Comparison of ENCODE assay signal across 8 cellular contexts in the genomic region with DNA sequence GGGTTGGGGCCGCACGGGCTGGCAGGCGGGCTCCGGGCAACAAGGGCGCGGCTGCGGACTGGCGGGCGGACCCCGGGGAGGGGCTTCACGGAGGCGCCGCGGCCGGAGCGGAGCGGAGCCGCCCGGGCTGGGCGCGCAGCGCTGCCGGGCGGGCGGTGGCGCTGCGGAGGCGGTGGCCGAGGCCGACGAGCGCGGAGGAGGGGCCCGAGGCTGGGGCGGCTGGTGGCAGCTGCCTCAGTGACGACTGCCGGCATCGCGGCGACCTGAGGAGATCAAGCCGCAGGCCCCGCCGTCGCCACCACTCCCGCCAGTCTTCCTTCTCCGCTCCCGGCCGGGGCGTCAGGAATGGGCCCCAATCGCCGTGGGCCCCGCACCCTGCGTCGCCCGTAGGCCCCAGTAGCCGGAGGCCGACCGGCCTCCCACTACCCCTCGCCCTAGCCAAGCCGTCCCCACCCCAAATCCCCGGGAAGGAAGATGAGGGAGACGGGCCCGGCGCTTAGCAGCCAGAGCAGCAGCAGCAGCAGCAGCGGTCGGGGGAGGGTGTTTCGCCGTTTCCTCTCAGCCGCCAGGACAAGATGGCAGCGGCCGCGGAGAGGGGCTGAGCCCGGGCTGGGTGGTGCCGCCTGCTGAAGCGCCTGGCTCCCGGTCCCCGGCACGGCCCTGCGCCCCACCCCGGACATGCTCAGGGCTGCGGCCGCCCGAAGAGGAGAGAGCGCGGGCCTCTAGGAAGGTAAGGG. TPM values are rescaled to one million over a fixed set of nuclear protein-coding genes. Genes with fewer than 3 reads are reported as not detected.
DNase-seq lines count a peak whose midpoint lies in the region; ATAC-seq and TF ChIP-seq lines count a peak whose summit lies in the region.

A gene (plus strand): TSS at position 222 of the 737 bp plus-strand sequence.

- H3K36me3 Mint-ChIP-seq in MCF 10A (ENCODE audit: insufficient read depth, unreplicated experiment), result peaks cover 6% of the 10 kb centered on the region

- peak within 1 kb of the TSS; percentile 90 for H3K4me3 Mint-ChIP-seq in MCF 10A (ENCODE audit: unreplicated experiment)

- ATAC-seq in GM18511 (IDR thresholded peaks at IDR 0.05; ENCODE audit: unreplicated experiment) (peak; percentile 75), HG02981 (IDR thresholded peaks at IDR 0.05; ENCODE audit: unreplicated experiment) (peak; percentile 79)

- H3K36me3 ChIP-seq in iPS-20b (ENCODE audit: insufficient read depth, low read depth, low read length), result no peaks in the 10 kb centered on the region

- intact Hi-C loops in MCF 10A (cut with micrococcal nuclease), result loop anchor here (5.0 kb wide), 1 partner anchor 435 kb away; no protein-coding TSS in a partner anchor

- H3K9me3 Mint-ChIP-seq in MCF 10A (ENCODE audit: unreplicated experiment), result no peaks in the 10 kb centered on the region

- TF ChIP-seq CTCF in VCaP (conservative IDR thresholded peaks at IDR 0.05), result peak; percentile 71
- peak; percentile 26 for TF ChIP-seq CTCF in MCF 10A (IDR thresholded peaks at IDR 0.05; ENCODE audit: unreplicated experiment)

- peak within 1 kb of the TSS; percentile 94 for H3K9ac ChIP-seq in iPS-20b (ENCODE audit: low read depth, low read length)

- H3K4me1 Mint-ChIP-seq in MCF 10A (ENCODE audit: insufficient read depth, unreplicated experiment), result peaks cover 28% of the 10 kb centered on the region

- CTCF ChIA-PET in MCF 10A (lab: Yijun Ruan, JAX), result interaction anchor here (0.5 to 1.6 kb wide), 3 partner anchors 53 to 96 kb away, joined by 3 to 7 read pairs (median 3); a partner anchor contains a TSS

- peaks cover 4% of the 10 kb centered on the region; the same call in 1 of the 2 replicates for H3K4me1 ChIP-seq in iPS-20b (ENCODE audit: insufficient read depth, low read length)

- BruUV-seq in MCF 10A (replicated peaks; lab: Mats Ljungman, UMichigan), result no TSS peak

- H3K4me3 ChIP-seq in iPS-20b (ENCODE audit: low read length), result peak within 1 kb of the TSS; percentile 87
- H3K4me3 ChIP-seq in skin epidermis, result peak within 1 kb of the TSS; percentile 75 to 100 (median 83)

- no peaks in the 10 kb centered on the region for H3K9me3 ChIP-seq in iPS-20b (ENCODE audit: insufficient read depth, low read depth, low read length)

- peaks cover 6% of the 10 kb centered on the region; the same call in 1 of the 2 replicates for H3K27me3 ChIP-seq in iPS-20b (ENCODE audit: insufficient read depth, low read length)

- POLR2A ChIA-PET in MCF 10A (lab: Yijun Ruan, JAX), result interaction anchor here (0.5 to 9.6 kb wide), 9 partner anchors 10 to 478 kb away, joined by 3 to 123 read pairs (median 3); a partner anchor contains a TSS

- H3K27ac ChIP-seq in VCaP (peak within 1 kb of the TSS; percentile 99), iPS-20b (ENCODE audit: low read length) (peak within 1 kb of the TSS; percentile 92), skin epidermis (peak within 1 kb of the TSS; percentile 99 to 100 (median 100))

- H3K27ac Mint-ChIP-seq in MCF 10A (ENCODE audit: low read depth, unreplicated experiment), result peak within 1 kb of the TSS; percentile 95

- H3K27me3 Mint-ChIP-seq in MCF 10A (ENCODE audit: insufficient read depth, unreplicated experiment), result no peaks in the 10 kb centered on the region

- peak; percentile 85 for DNase-seq in 8988T
- DNase-seq in NCI-H2081 (lab: John Stamatoyannopoulos, UW), result peak; percentile 80 to 83
- DNase-seq in MCF 10A (ENCODE audit: unreplicated experiment), result peak; percentile 69

RNA-seq across cellular contexts. Expression of the gene that starts here (rescaled TPM):
- 51.4 and 53.7 TPM in 2 replicates for total RNA-seq in MCF 10A (2022)

Comparison
In these comparisons a context has a peak if more than half of its experiments do, and no peak if none do; other contexts are left out.
1. Peak in every context shown above with its lines: DNase-seq, ATAC-seq, H3K4me3 ChIP-seq and H3K27ac ChIP-seq.